In the genomic region with DNA sequence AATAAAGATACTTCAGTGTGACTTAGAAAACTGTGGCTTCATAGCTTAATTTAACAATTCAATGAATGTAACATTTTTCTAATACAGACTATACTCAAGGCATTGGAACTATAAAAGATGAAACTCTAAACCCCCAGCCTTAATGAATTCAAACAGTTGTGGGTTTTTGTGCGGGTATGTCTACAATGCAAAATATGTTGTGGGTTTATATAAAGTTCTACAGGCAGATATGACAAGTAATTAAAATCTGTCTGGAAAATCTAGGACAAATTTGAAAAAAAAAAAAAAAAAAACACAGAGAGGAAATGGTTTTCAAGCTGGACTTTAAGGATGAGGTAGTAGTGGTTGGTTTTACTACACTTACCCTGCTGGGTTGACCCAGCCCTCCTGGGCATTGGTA, we compare ENCODE assay signal across 23 cellular contexts.
DNase-seq lines count a peak whose midpoint lies in the region; ATAC-seq and TF ChIP-seq lines count a peak whose summit lies in the region.
"Had no signal": no experiment of that assay in that cellular context is flagged by ENCODE, and none has a peak within 500 bp of the region (broad histone marks: within the 10 kb centered on the region; RNA-seq: fewer than 3 reads in every experiment).

No MANE protein-coding gene starts in this region.

- H3K27ac Mint-ChIP-seq in osteocyte (ENCODE audit: unreplicated experiment): peak overlapping the region; percentile 36
- no peak overlapping the region for H3K27ac Mint-ChIP-seq in CD4-positive, alpha-beta memory T cell
- no peak overlapping the region for H3K27ac Mint-ChIP-seq in immature natural killer cell
- H3K27ac Mint-ChIP-seq: CD4-positive, CD25-positive, alpha-beta regulatory T cell had no signal

- TF ChIP-seq POLR2A in gastrocnemius medialis (IDR thresholded peaks at IDR 0.05): no peak

- CTCF ChIA-PET in CD4-positive, alpha-beta memory T cell (lab: Charles Lee; ENCODE audit: partially characterized antibody): no interaction called here

- H3K27ac ChIP-seq in CD4-positive, alpha-beta memory T cell (ENCODE audit: low read depth, low read length): no peak overlapping the region
- H3K27ac ChIP-seq in gastrocnemius medialis: no peak overlapping the region
- H3K27ac ChIP-seq: A549, HL-60, KMS-11 had no signal

- TF ChIP-seq CTCF in AG10803 (conservative IDR thresholded peaks at IDR 0.05; ENCODE audit: low read length) (no peak), osteocyte (IDR thresholded peaks at IDR 0.05) (no peak), gastrocnemius medialis (IDR thresholded peaks at IDR 0.05 in 4 of 5, conservative IDR thresholded peaks at IDR 0.05 in 1 of 5) (no peak)

- no peaks in the 10 kb centered on the region for H3K4me1 ChIP-seq in CD4-positive, alpha-beta memory T cell (ENCODE audit: insufficient read depth, low read length)
- H3K4me1 ChIP-seq in gastrocnemius medialis: no peaks in the 10 kb centered on the region
- H3K4me1 ChIP-seq: A549, BE2C had no signal

- no peaks in the 10 kb centered on the region for H3K36me3 ChIP-seq in CD4-positive, alpha-beta memory T cell (ENCODE audit: insufficient read depth, low read length)
- no peaks in the 10 kb centered on the region for H3K36me3 ChIP-seq in gastrocnemius medialis
- H3K36me3 ChIP-seq: BE2C had no signal

- ATAC-seq in HG03175 (IDR thresholded peaks at IDR 0.05; ENCODE audit: unreplicated experiment) (no peak), gastrocnemius medialis (no peak)
- ATAC-seq: A549 had no signal

- H3K27me3 Mint-ChIP-seq in osteocyte (ENCODE audit: unreplicated experiment) (no peaks in the 10 kb centered on the region), immature natural killer cell (ENCODE audit: low read depth in 3 of 3) (no peaks in the 10 kb centered on the region)
- no peaks in the 10 kb centered on the region for H3K27me3 Mint-ChIP-seq in CD4-positive, alpha-beta memory T cell
- H3K27me3 Mint-ChIP-seq: CD4-positive, CD25-positive, alpha-beta regulatory T cell; IgD-negative memory B cell had no signal

- DNase-seq in AG10803 (ENCODE audit: low read depth) (peak; percentile 62), M059J (ENCODE audit: low read depth) (peak; percentile 91), astrocyte of the hippocampus (ENCODE audit: low read depth, low spot score) (peak; percentile 39), osteocyte (ENCODE audit: extremely low spot score, unreplicated experiment) (no peak), immature natural killer cell (no peak), gastrocnemius medialis (no peak)
- no peak for DNase-seq in CD4-positive, alpha-beta memory T cell
- DNase-seq: BE2C; CD4-positive, CD25-positive, alpha-beta regulatory T cell; GF-D8; NCI-H1092; NCI-H1417 treated with DMSO at 0.1 percent for 48 hours; NCI-H1694 treated with DMSO at 0.1 percent for 48 hours; NCI-H2081; NCI-H226; NCI-H748 treated with DMSO at 0.1 percent for 48 hours; SK-N-SH; SW 1271 had no signal

- H3K36me3 Mint-ChIP-seq in osteocyte (ENCODE audit: unreplicated experiment) (no peaks in the 10 kb centered on the region), immature natural killer cell (no peaks in the 10 kb centered on the region)
- no peaks in the 10 kb centered on the region for H3K36me3 Mint-ChIP-seq in CD4-positive, alpha-beta memory T cell
- H3K36me3 Mint-ChIP-seq: CD4-positive, CD25-positive, alpha-beta regulatory T cell had no signal

- intact Hi-C loops in CD4-positive, alpha-beta memory T cell (cut with micrococcal nuclease): no loop called here
- intact Hi-C loops in gastrocnemius medialis (cut with DNase I; ENCODE audit: low total_unique reads): no loop called here

- peaks cover 6% of the 10 kb centered on the region for H3K9me3 Mint-ChIP-seq in osteocyte (ENCODE audit: unreplicated experiment)
- H3K9me3 Mint-ChIP-seq in CD4-positive, alpha-beta memory T cell: peaks cover 0 to 11% (median 4%) of the 10 kb centered on the region in 8 donors
- peaks cover 0 to 16% (median 7%) of the 10 kb centered on the region in 6 donors for H3K9me3 Mint-ChIP-seq in immature natural killer cell

- in situ Hi-C loops in gastrocnemius medialis (cut with MboI; ENCODE audit: low sequenced_read_pairs in 4 of 4): no loop called here

- POLR2A ChIA-PET in CD4-positive, alpha-beta memory T cell (lab: Charles Lee; ENCODE audit: partially characterized antibody): no interaction called here

- H3K4me3 ChIP-seq in AG10803 (ENCODE audit: low read length) (no peak overlapping the region), gastrocnemius medialis (no peak overlapping the region)
- H3K4me3 ChIP-seq in CD4-positive, alpha-beta memory T cell (ENCODE audit: low read length in 2 of 2): no peak overlapping the region
- H3K4me3 ChIP-seq: A549 had no signal

- no peaks in the 10 kb centered on the region for H3K27me3 ChIP-seq in CD4-positive, alpha-beta memory T cell (ENCODE audit: insufficient read depth, low read length)
- H3K27me3 ChIP-seq in gastrocnemius medialis: no peaks in the 10 kb centered on the region
- H3K27me3 ChIP-seq: BE2C had no signal

- H3K9me3 ChIP-seq in CD4-positive, alpha-beta memory T cell (ENCODE audit: control insufficient read depth in 1 of 2, low read length in 2 of 2): no peaks in the 10 kb centered on the region
- no peaks in the 10 kb centered on the region for H3K9me3 ChIP-seq in gastrocnemius medialis
- H3K9me3 ChIP-seq: BE2C, SK-N-SH had no signal

- H3K4me3 Mint-ChIP-seq in osteocyte (ENCODE audit: unreplicated experiment): no peak overlapping the region
- no peak overlapping the region for H3K4me3 Mint-ChIP-seq in CD4-positive, alpha-beta memory T cell
- H3K4me3 Mint-ChIP-seq in immature natural killer cell: no peak overlapping the region
- H3K4me3 Mint-ChIP-seq: CD4-positive, CD25-positive, alpha-beta regulatory T cell; IgD-negative memory B cell had no signal

- peaks cover 14% of the 10 kb centered on the region for H3K4me1 Mint-ChIP-seq in osteocyte (ENCODE audit: unreplicated experiment)
- H3K4me1 Mint-ChIP-seq in CD4-positive, alpha-beta memory T cell: no peaks in the 10 kb centered on the region
- H3K4me1 Mint-ChIP-seq in immature natural killer cell: no peaks in the 10 kb centered on the region
- H3K4me1 Mint-ChIP-seq: CD4-positive, CD25-positive, alpha-beta regulatory T cell; IgD-negative memory B cell had no signal

Comparison
In these comparisons a context has a peak if more than half of its experiments do, and no peak if none do; other contexts are left out.
1. DNase-seq: peak in AG10803 (single experiment), M059J (single experiment) and astrocyte of the hippocampus (single experiment); none in osteocyte (single experiment), CD4-positive, alpha-beta memory T cell (0 of 5), immature natural killer cell (0 of 3) and gastrocnemius medialis (0 of 2).